8 cellular contexts compared by ENCODE assay signal in genomic region chr6:27810768-27811298, GRCh38.
DNase-seq lines count a peak whose midpoint lies in the region; ATAC-seq and TF ChIP-seq lines count a peak whose summit lies in the region.

No MANE protein-coding gene starts in this region.

- no peak overlapping the region for H3K23ac ChIP-seq in neuronal stem cell (ENCODE audit: low read depth, low read length, poor library complexity)

- H3K9me3 ChIP-seq in OCI-LY1 (ENCODE audit: low read length) = no peaks in the 10 kb centered on the region
- no peaks in the 10 kb centered on the region for H3K9me3 ChIP-seq in ectodermal cell (ENCODE audit: control insufficient read depth, low read length)
- no peaks in the 10 kb centered on the region for H3K9me3 ChIP-seq in neuronal stem cell (replicated peaks in 1 of 2; ENCODE audit: control insufficient read depth in 2 of 2, insufficient read depth in 1 of 2, low read depth in 1 of 2, low read length in 2 of 2)

- H2BK12ac ChIP-seq in neuronal stem cell (ENCODE audit: low read length) = no peak overlapping the region

- H4K91ac ChIP-seq in neuronal stem cell (ENCODE audit: low read depth, low read length, poor library complexity) = no peak overlapping the region

- H3K79me1 ChIP-seq in neuronal stem cell (ENCODE audit: low read depth, low read length) = peaks cover 4% of the 10 kb centered on the region

- H3K4me2 ChIP-seq in OCI-LY1 (ENCODE audit: low read length) = peak overlapping the region; percentile 80
- H3K4me2 ChIP-seq in neuronal stem cell (ENCODE audit: insufficient read depth, low read length, poor library complexity, severe bottlenecking) = peak overlapping the region; percentile 53

- H3K9ac ChIP-seq in OCI-LY1 (ENCODE audit: low read length) (peak overlapping the region; percentile 98), neuronal stem cell (ENCODE audit: low read depth, low read length, poor library complexity) (no peak overlapping the region)

- H3K14ac ChIP-seq in neuronal stem cell (ENCODE audit: low read length) = no peak overlapping the region

- H3K27ac ChIP-seq in OCI-LY1 (ENCODE audit: low read depth, low read length, poor library complexity, severe bottlenecking) (peak overlapping the region; percentile 100), ectodermal cell (ENCODE audit: insufficient read depth, low read depth, low read length, poor library complexity, severe bottlenecking) (peak overlapping the region; percentile 89), neuronal stem cell (replicated peaks; ENCODE audit: low read length) (peak overlapping the region; percentile 85)

- peaks cover 25% of the 10 kb centered on the region for H3F3A ChIP-seq in OCI-LY1 (ENCODE audit: insufficient read depth, low read length)

- no peak overlapping the region for H3K18ac ChIP-seq in neuronal stem cell (ENCODE audit: low read length)

- H3K27me3 ChIP-seq in OCI-LY1 (ENCODE audit: insufficient read depth, low read length) (no peaks in the 10 kb centered on the region), ectodermal cell (ENCODE audit: control insufficient read depth, insufficient read depth, low read length, poor library complexity, severe bottlenecking) (no peaks in the 10 kb centered on the region), neuronal stem cell (ENCODE audit: control insufficient read depth in 3 of 3, insufficient read depth in 3 of 3, low read depth in 1 of 3, low read length in 3 of 3) (no peaks in the 10 kb centered on the region)

- H3K9me2 ChIP-seq in OCI-LY1 (ENCODE audit: low read depth, low read length) = no peaks in the 10 kb centered on the region

- H4K8ac ChIP-seq in neuronal stem cell (ENCODE audit: low read depth, low read length) = no peak overlapping the region

- peaks cover 69% of the 10 kb centered on the region for H3K4me1 ChIP-seq in OCI-LY1 (ENCODE audit: insufficient read depth, low read length, severe bottlenecking)
- H3K4me1 ChIP-seq in ectodermal cell (ENCODE audit: control insufficient read depth, insufficient read depth, low read length) = peaks cover 8% of the 10 kb centered on the region
- H3K4me1 ChIP-seq in neuronal stem cell (ENCODE audit: control insufficient read depth in 2 of 2, insufficient read depth in 1 of 2, low read depth in 1 of 2, low read length in 2 of 2) = peaks cover 4 to 7% of the 10 kb centered on the region in 2 donors

- no peaks in the 10 kb centered on the region for H3K79me2 ChIP-seq in OCI-LY1 (ENCODE audit: insufficient read depth, low read length)

- H4K20me1 ChIP-seq in OCI-LY1 (ENCODE audit: insufficient read depth, low read length) = no peaks in the 10 kb centered on the region

- WGBS in ectodermal cell, 2 experiments = 1 to 2% methylated on average over 9 of the region's 9 CpGs
- no CpG with 5 or more reads among the region's 9 CpGs for WGBS in neuronal stem cell (ENCODE audit: extremely low coverage in 2 of 2, insufficient read length in 2 of 2, insufficient replicate concordance in 1 of 2), 2 donors

- H3K36me3 ChIP-seq in OCI-LY1 (ENCODE audit: insufficient read depth, low read length) (peaks cover 5% of the 10 kb centered on the region; the same call in 1 of the 2 replicates), ectodermal cell (ENCODE audit: control insufficient read depth, insufficient read depth, low read length) (no peaks in the 10 kb centered on the region), neuronal stem cell (replicated peaks in 1 of 2; ENCODE audit: control insufficient read depth in 2 of 2, insufficient read depth in 2 of 2, low read length in 2 of 2) (no peaks in the 10 kb centered on the region)

- H2AK5ac ChIP-seq in neuronal stem cell (ENCODE audit: low read depth, low read length) = no peak overlapping the region

- no peak overlapping the region for H2BK120ac ChIP-seq in neuronal stem cell (ENCODE audit: low read depth, low read length)

- H2AFZ ChIP-seq in OCI-LY1 (ENCODE audit: low read length) (no peak overlapping the region), neuronal stem cell (ENCODE audit: low read length) (no peak overlapping the region)

- no peak overlapping the region for H2BK15ac ChIP-seq in neuronal stem cell (ENCODE audit: low read length)

- DNase-seq in neuronal stem cell (ENCODE audit: low spot score) (no peak), GDM1 (lab: John Stamatoyannopoulos, UW) (no peak), hypothalamus (lab: John Stamatoyannopoulos, UW) (no peak), dermis blood vessel endothelial cell (no peak)

- no peak overlapping the region for H3K4ac ChIP-seq in neuronal stem cell (ENCODE audit: low read length)

- no peak for ATAC-seq in HG02759 (IDR thresholded peaks at IDR 0.05; ENCODE audit: unreplicated experiment)

- no peak overlapping the region for H2BK5ac ChIP-seq in neuronal stem cell (ENCODE audit: low read length)

- H3K4me3 ChIP-seq in GM08714 (ENCODE audit: low read length) (peak overlapping the region; percentile 79), OCI-LY1 (ENCODE audit: low read depth, low read length, poor library complexity, severe bottlenecking) (peak overlapping the region; percentile 81), ectodermal cell (ENCODE audit: insufficient read depth, low read depth, low read length) (peak overlapping the region; percentile 95), neuronal stem cell (ENCODE audit: low read length in 2 of 2) (peak overlapping the region; percentile 88 to 91)

- TF ChIP-seq CTCF in OCI-LY1 (IDR thresholded peaks at IDR 0.05; ENCODE audit: low read length) = no peak
